12 cellular contexts compared by ENCODE assay signal in the genomic region with DNA sequence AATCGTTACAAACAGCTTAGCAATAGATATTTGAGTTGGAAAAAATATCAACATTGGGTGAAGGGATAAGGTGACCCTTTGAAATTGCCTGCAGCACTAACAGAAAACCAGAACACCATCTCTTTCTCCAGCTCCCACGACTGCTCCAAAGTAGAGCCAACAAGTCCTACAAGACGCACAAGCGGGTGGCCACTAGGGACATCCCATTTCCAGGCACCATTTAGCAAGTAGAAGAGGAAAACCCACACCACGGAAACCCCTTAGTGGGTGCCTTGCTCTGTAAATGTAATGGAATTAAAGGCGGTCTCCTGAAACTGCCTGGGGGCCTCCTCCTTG. TPM values are rescaled to one million over a fixed set of nuclear protein-coding genes. Genes with fewer than 3 reads are reported as not detected.
DNase-seq lines count a peak whose midpoint lies in the region; ATAC-seq, FAIRE-seq and TF ChIP-seq lines count a peak whose summit lies in the region.
"Had no signal": no experiment of that assay in that cellular context is flagged by ENCODE, and none has a peak within 500 bp of the region (broad histone marks: within the 10 kb centered on the region; RNA-seq: fewer than 3 reads in every experiment).

No MANE protein-coding gene starts in this region.

- H3K36me3 ChIP-seq in ES-I3 (ENCODE audit: insufficient read depth, low read length): no peaks in the 10 kb centered on the region
- H3K36me3 ChIP-seq in SJCRH30: no peaks in the 10 kb centered on the region
- H3K36me3 ChIP-seq in prostate gland: no peaks in the 10 kb centered on the region
- H3K36me3 ChIP-seq: neutrophil had no signal

- no peak for ATAC-seq in right cardiac atrium

- H3K4me1 ChIP-seq in ES-I3 (ENCODE audit: insufficient read depth, low read length): no peaks in the 10 kb centered on the region
- no peaks in the 10 kb centered on the region; the same call in 1 of the 2 replicates for H3K4me1 ChIP-seq in SJCRH30
- no peaks in the 10 kb centered on the region for H3K4me1 ChIP-seq in right cardiac atrium (ENCODE audit: control insufficient read depth, insufficient read depth, low read length)
- no peaks in the 10 kb centered on the region for H3K4me1 ChIP-seq in prostate gland (replicated peaks)

- no peaks in the 10 kb centered on the region for H3K27me3 ChIP-seq in SJCRH30
- H3K27me3 ChIP-seq in right cardiac atrium (ENCODE audit: control insufficient read depth, insufficient read depth): no peaks in the 10 kb centered on the region
- H3K27me3 ChIP-seq in prostate gland (replicated peaks; ENCODE audit: insufficient read depth): no peaks in the 10 kb centered on the region

- H3K27ac ChIP-seq in SJCRH30 (no peak overlapping the region), right cardiac atrium (ENCODE audit: low read length) (no peak overlapping the region), prostate gland (no peak overlapping the region)
- H3K27ac ChIP-seq: neutrophil, PC-9 had no signal

- FAIRE-seq in GM19239 (lab: Jason Lieb, UNC): no peak

- H3K9me3 ChIP-seq in ES-I3 (ENCODE audit: control insufficient read depth, insufficient read depth, low read length): no peaks in the 10 kb centered on the region
- H3K9me3 ChIP-seq in SJCRH30 (replicated peaks): no peaks in the 10 kb centered on the region
- H3K9me3 ChIP-seq in right cardiac atrium (ENCODE audit: control insufficient read depth, low read length): no peaks in the 10 kb centered on the region
- H3K9me3 ChIP-seq in prostate gland: no peaks in the 10 kb centered on the region
- H3K9me3 ChIP-seq: neutrophil had no signal

- DNase-seq in SJCRH30 (peak; percentile 23 to 44), right cardiac atrium (no peak), prostate gland (ENCODE audit: low spot score) (no peak), kidney glomerular epithelial cell (lab: John Stamatoyannopoulos, UW) (no peak), DMS114 treated with DMSO at 0.1 percent for 48 hours (lab: John Stamatoyannopoulos, UW; ENCODE audit: unreplicated experiment) (no peak), hippocampal formation (lab: John Stamatoyannopoulos, UW) (no peak), GM19239 (ENCODE audit: insufficient read length, low spot score) (no peak)
- DNase-seq: NCI-H1436 treated with DMSO at 0.1 percent for 48 hours, PC-9 had no signal

- intact Hi-C loops in right cardiac atrium (cut with DNase I): no loop called here
- intact Hi-C loops in prostate gland (cut with DNase I): loop anchor here (10.0 kb wide), 1 partner anchor 129 kb away; no protein-coding TSS in a partner anchor

- WGBS in right cardiac atrium: 38% methylated on average over 6 of the region's 6 CpGs
- WGBS in prostate gland: 27% methylated on average over 6 of the region's 6 CpGs

- TF ChIP-seq POLR2A in prostate gland (IDR thresholded peaks at IDR 0.05): no peak

- TF ChIP-seq CTCF in prostate gland (IDR thresholded peaks at IDR 0.05): no peak

- peak overlapping the region; percentile 71; the same call in 1 of the 2 replicates for H3K9ac ChIP-seq in ES-I3 (ENCODE audit: low read depth, low read length)

- H3K4me3 ChIP-seq in SJCRH30 (peak overlapping the region; percentile 64), right cardiac atrium (ENCODE audit: low read length) (peak overlapping the region; percentile 17), prostate gland (peak overlapping the region; percentile 28)
- H3K4me3 ChIP-seq: PC-9 had no signal

RNA-seq across cellular contexts. Expression of a gene that starts 1.9 kb away (rescaled TPM):
- 31.1 and 34.5 TPM in 2 replicates for total RNA-seq in SJCRH30 (2014; rRNA removed; shearing (Covaris generic))
- total RNA-seq in right cardiac atrium (1 to 10 TPM; 2.5 to 4.5 (median 3.3) TPM), prostate gland (10 to 100 TPM; 72.6 to 73.7 TPM)
- 2.3 TPM for polyA plus RNA-seq in right cardiac atrium
- total RNA-seq: activated naive CD4-positive, alpha-beta T cell treated with anti-CD3 and anti-CD28 coated beads, Interleukin-2, amount 50 U/mL, for 72 hours; PC-9 had no signal

Comparison
In these comparisons a context has a peak if more than half of its experiments do, and no peak if none do; other contexts are left out.
1. DNase-seq: peak in SJCRH30 (2 of 2); none in right cardiac atrium (0 of 3), prostate gland (single experiment), kidney glomerular epithelial cell (single experiment), DMS114 treated with DMSO at 0.1 percent for 48 hours (single experiment), hippocampal formation (0 of 2) and GM19239 (single experiment).
2. Peak in every context shown above with its lines, with median percentiles within 50 percentile points of each other: H3K4me3 ChIP-seq.